ENCODE assay signal across 8 cellular contexts in genomic region chr7:2522780-2523433, GRCh38. TPM values are rescaled to one million over a fixed set of nuclear protein-coding genes. Genes with fewer than 3 reads are reported as not detected.
DNase-seq lines count a peak whose midpoint lies in the region; ATAC-seq and TF ChIP-seq lines count a peak whose summit lies in the region.

No MANE protein-coding gene starts in this region.

- peaks cover 4% of the 10 kb centered on the region for H3K36me3 Mint-ChIP-seq in osteocyte (ENCODE audit: unreplicated experiment)

- H3K4me3 Mint-ChIP-seq in osteocyte (ENCODE audit: unreplicated experiment): peak overlapping the region; percentile 57

- TF ChIP-seq CTCF in osteocyte (IDR thresholded peaks at IDR 0.05): no peak

- peak; percentile 42 for ATAC-seq in SK-N-SH treated with all-trans-retinoic acid at 6 μM for 48 hours
- ATAC-seq in GM18870 (IDR thresholded peaks at IDR 0.05; ENCODE audit: unreplicated experiment): no peak
- ATAC-seq in HG03432 (IDR thresholded peaks at IDR 0.05; ENCODE audit: unreplicated experiment): no peak

- H3K27ac ChIP-seq in epithelial cell of prostate: peak overlapping the region; percentile 86

- peak; percentile 68 for DNase-seq in activated CD4-positive, alpha-beta T cell treated with anti-CD3 and anti-CD28 coated beads for 48 hours
- DNase-seq in activated CD4-positive, alpha-beta T cell treated with anti-CD3 and anti-CD28 coated beads for 1 hour: no peak
- DNase-seq in epithelial cell of prostate (ENCODE audit: low read depth, low spot score) (peak; percentile 88), osteocyte (ENCODE audit: extremely low spot score, unreplicated experiment) (no peak), cerebellar cortex (ENCODE audit: low spot score) (no peak)

- peaks cover 66% of the 10 kb centered on the region for H3K4me1 Mint-ChIP-seq in osteocyte (ENCODE audit: unreplicated experiment)

- H3K27me3 Mint-ChIP-seq in osteocyte (ENCODE audit: unreplicated experiment): no peaks in the 10 kb centered on the region

- no peaks in the 10 kb centered on the region for H3K9me3 Mint-ChIP-seq in osteocyte (ENCODE audit: unreplicated experiment)

- peak overlapping the region; percentile 44 for H3K27ac Mint-ChIP-seq in osteocyte (ENCODE audit: unreplicated experiment)

TF ChIP-seq in SK-N-SH treated with all-trans-retinoic acid at 6 μM for 48 hours, 23 proteins besides CTCF, POLR2A, EP300 and RAD21:
- TF ChIP-seq BACH2 (CRISPR knock-in tag; IDR thresholded peaks at IDR 0.05; ENCODE audit: borderline replicate concordance) (no peak), ARNTL (CRISPR knock-in tag; IDR thresholded peaks at IDR 0.05; ENCODE audit: borderline replicate concordance, low read depth) (no peak), PATZ1 (CRISPR knock-in tag; IDR thresholded peaks at IDR 0.05; ENCODE audit: borderline replicate concordance) (no peak), SNAI2 (CRISPR knock-in tag; IDR thresholded peaks at IDR 0.05) (no peak), CREB5 (CRISPR knock-in tag; IDR thresholded peaks at IDR 0.05; ENCODE audit: low read depth) (no peak), ZNF565 (CRISPR knock-in tag; conservative IDR thresholded peaks at IDR 0.05; ENCODE audit: low read depth) (no peak), RARB (CRISPR knock-in tag; IDR thresholded peaks at IDR 0.05) (no peak), ZFP30 (CRISPR knock-in tag; IDR thresholded peaks at IDR 0.05) (no peak), OSR1 (CRISPR knock-in tag; IDR thresholded peaks at IDR 0.05) (no peak), PPARA (CRISPR knock-in tag; IDR thresholded peaks at IDR 0.05; ENCODE audit: borderline replicate concordance) (no peak)

RNA-seq across cellular contexts. Expression of gene LFNG, which starts 3.3 kb away (rescaled TPM):
- 20.8 and 23.3 TPM in 2 replicates for total RNA-seq in osteocyte

RNA-seq across cellular contexts. Expression of gene BRAT1, which starts 32.4 kb away (rescaled TPM):
- 27.8 and 29.4 TPM in 2 replicates for total RNA-seq in osteocyte

RNA-seq across cellular contexts. Expression of gene IQCE, which starts 35.9 kb away (rescaled TPM):
- 17.0 and 22.1 TPM in 2 replicates for total RNA-seq in osteocyte

RNA-seq across cellular contexts. Expression of gene GRIFIN, which starts 46.7 kb away (rescaled TPM):
- total RNA-seq in osteocyte: not detected in 2 replicates

Comparison
In these comparisons a context has a peak if more than half of its experiments do, and no peak if none do; other contexts are left out.
1. DNase-seq: peak in activated CD4-positive, alpha-beta T cell treated with anti-CD3 and anti-CD28 coated beads for 48 hours (single experiment) and epithelial cell of prostate (single experiment); none in activated CD4-positive, alpha-beta T cell treated with anti-CD3 and anti-CD28 coated beads for 1 hour (single experiment), osteocyte (single experiment) and cerebellar cortex (single experiment).